In the genomic region with DNA sequence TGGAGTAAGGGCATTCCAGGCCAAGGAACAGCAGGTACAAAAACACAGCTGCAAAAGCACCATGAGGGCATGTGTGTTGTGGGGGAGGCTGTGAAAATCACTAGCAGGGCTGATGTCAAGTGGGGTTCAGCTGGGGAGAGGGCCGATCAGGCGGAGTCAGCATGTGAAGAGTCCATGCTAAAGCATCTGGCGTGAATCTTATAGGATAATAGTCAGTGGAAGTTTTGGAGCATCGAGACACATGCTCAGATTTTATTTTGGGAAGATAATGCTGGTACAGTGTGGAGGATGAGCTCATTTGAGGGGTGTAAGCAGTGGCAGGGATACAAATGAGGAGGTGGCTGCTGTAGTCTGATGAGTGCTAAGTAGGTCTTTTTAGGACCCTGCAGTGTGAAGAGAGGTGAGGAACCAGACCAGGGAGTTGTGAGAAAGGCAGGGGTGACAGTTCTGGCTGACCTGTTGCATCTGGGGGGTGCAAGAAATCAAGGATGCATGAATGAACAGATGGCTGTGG, we compare ENCODE assay signal across 1 cellular context.
TF ChIP-seq lines count a peak whose summit lies in the region.

No MANE protein-coding gene starts in this region.

TF ChIP-seq in HepG2, 621 proteins besides CTCF, POLR2A, EP300 and RAD21 (continued from another document and continues in another):
- TF ChIP-seq, protein P1, sequence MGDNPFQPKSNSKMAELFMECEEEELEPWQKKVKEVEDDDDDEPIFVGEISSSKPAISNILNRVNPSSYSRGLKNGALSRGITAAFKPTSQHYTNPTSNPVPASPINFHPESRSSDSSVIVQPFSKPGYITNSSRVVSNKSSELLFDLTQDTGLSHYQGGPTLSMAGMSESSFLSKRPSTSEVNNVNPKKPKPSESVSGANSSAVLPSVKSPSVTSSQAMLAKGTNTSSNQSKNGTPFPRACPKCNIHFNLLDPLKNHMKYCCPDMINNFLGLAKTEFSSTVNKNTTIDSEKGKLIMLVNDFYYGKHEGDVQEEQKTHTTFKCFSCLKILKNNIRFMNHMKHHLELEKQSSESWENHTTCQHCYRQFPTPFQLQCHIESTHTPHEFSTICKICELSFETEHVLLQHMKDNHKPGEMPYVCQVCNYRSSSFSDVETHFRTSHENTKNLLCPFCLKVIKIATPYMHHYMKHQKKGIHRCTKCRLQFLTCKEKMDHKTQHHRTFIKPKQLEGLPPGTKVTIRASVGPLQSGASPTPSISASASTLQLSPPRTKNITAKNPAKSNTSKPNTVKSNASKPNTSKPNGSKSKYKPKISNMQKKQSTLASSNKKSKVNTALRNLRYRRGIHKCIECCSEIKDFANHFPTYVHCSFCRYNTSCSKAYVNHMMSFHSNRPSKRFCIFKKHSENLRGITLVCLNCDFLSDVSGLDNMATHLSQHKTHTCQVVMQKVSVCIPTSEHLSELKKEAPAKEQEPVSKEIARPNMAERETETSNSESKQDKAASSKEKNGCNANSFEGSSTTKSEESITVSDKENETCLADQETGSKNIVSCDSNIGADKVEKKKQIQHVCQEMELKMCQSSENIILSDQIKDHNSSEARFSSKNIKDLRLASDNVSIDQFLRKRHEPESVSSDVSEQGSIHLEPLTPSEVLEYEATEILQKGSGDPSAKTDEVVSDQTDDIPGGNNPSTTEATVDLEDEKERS (CRISPR knock-in tag; IDR thresholded peaks at IDR 0.05): peak; percentile 20; the same call in 1 of the 2 replicates
- TF ChIP-seq, protein P2, sequence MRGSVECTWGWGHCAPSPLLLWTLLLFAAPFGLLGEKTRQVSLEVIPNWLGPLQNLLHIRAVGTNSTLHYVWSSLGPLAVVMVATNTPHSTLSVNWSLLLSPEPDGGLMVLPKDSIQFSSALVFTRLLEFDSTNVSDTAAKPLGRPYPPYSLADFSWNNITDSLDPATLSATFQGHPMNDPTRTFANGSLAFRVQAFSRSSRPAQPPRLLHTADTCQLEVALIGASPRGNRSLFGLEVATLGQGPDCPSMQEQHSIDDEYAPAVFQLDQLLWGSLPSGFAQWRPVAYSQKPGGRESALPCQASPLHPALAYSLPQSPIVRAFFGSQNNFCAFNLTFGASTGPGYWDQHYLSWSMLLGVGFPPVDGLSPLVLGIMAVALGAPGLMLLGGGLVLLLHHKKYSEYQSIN (CRISPR knock-in tag; IDR thresholded peaks at IDR 0.05; ENCODE audit: borderline replicate concordance): no peak
- TF ChIP-seq ZNF616 (CRISPR knock-in tag; IDR thresholded peaks at IDR 0.05; ENCODE audit: low read depth) (no peak), EED (CRISPR knock-in tag; IDR thresholded peaks at IDR 0.05) (0 out of 2 replicates have a peak, but pooled peaks have one; percentile 38), NR1H2 (CRISPR knock-in tag; IDR thresholded peaks at IDR 0.05; ENCODE audit: borderline replicate concordance, low read depth) (no peak), ZNF709 (CRISPR knock-in tag; IDR thresholded peaks at IDR 0.05) (no peak), ZNF605 (CRISPR knock-in tag; IDR thresholded peaks at IDR 0.05) (0 out of 2 replicates have a peak, but pooled peaks have one; percentile 46), ATF7-NPFF (CRISPR knock-in tag; IDR thresholded peaks at IDR 0.05; ENCODE audit: low read depth) (0 out of 2 replicates have a peak, but pooled peaks have one; percentile 23), CHCHD3 (CRISPR knock-in tag; IDR thresholded peaks at IDR 0.05) (0 out of 2 replicates have a peak, but pooled peaks have one; percentile 57), SMYD3 (CRISPR knock-in tag; IDR thresholded peaks at IDR 0.05) (0 out of 2 replicates have a peak, but pooled peaks have one; percentile 42), FOXA1 (IDR thresholded peaks at IDR 0.05) (no peak), FOXA1 (CRISPR knock-in tag; IDR thresholded peaks at IDR 0.05) (no peak), BRD4 (CRISPR knock-in tag; IDR thresholded peaks at IDR 0.05) (no peak), KDM4B (CRISPR knock-in tag; IDR thresholded peaks at IDR 0.05) (no peak), POLR2AphosphoS5 (IDR thresholded peaks at IDR 0.05; ENCODE audit: low read depth, low read length) (peak; percentile 25; the same call in 1 of the 2 replicates), SP1 (IDR thresholded peaks at IDR 0.05) (no peak), SP1 (CRISPR knock-in tag; IDR thresholded peaks at IDR 0.05) (no peak), CC2D1A (CRISPR knock-in tag; IDR thresholded peaks at IDR 0.05) (0 out of 2 replicates have a peak, but pooled peaks have one; percentile 46), TEAD3 (CRISPR knock-in tag; optimal IDR thresholded peaks at IDR 0.05; ENCODE audit: borderline replicate concordance) (no peak), ZNF547 (CRISPR knock-in tag; IDR thresholded peaks at IDR 0.05) (0 out of 2 replicates have a peak, but pooled peaks have one; percentile 27), ZNF557 (CRISPR knock-in tag; IDR thresholded peaks at IDR 0.05) (no peak), CCAR2 (optimal IDR thresholded peaks at IDR 0.05; ENCODE audit: low read depth, low read length) (peak; percentile 87), CHD4 (IDR thresholded peaks at IDR 0.05; ENCODE audit: borderline replicate concordance, low read length) (no peak), ZNF598 (CRISPR knock-in tag; IDR thresholded peaks at IDR 0.05; ENCODE audit: borderline replicate concordance) (peak; percentile 44; the same call in 1 of the 2 replicates), ARNT2 (CRISPR knock-in tag; IDR thresholded peaks at IDR 0.05; ENCODE audit: low read depth) (0 out of 2 replicates have a peak, but pooled peaks have one; percentile 28), ZNF766 (CRISPR knock-in tag; IDR thresholded peaks at IDR 0.05; ENCODE audit: borderline replicate concordance) (no peak), ZMYM4 (CRISPR knock-in tag; IDR thresholded peaks at IDR 0.05) (0 out of 2 replicates have a peak, but pooled peaks have one; percentile 16), POLR2G (IDR thresholded peaks at IDR 0.05; ENCODE audit: low read depth, low read length) (peak; percentile 72; the same call in 1 of the 2 replicates), KMT2B (CRISPR knock-in tag; IDR thresholded peaks at IDR 0.05) (no peak)
- TF ChIP-seq, protein P3, sequence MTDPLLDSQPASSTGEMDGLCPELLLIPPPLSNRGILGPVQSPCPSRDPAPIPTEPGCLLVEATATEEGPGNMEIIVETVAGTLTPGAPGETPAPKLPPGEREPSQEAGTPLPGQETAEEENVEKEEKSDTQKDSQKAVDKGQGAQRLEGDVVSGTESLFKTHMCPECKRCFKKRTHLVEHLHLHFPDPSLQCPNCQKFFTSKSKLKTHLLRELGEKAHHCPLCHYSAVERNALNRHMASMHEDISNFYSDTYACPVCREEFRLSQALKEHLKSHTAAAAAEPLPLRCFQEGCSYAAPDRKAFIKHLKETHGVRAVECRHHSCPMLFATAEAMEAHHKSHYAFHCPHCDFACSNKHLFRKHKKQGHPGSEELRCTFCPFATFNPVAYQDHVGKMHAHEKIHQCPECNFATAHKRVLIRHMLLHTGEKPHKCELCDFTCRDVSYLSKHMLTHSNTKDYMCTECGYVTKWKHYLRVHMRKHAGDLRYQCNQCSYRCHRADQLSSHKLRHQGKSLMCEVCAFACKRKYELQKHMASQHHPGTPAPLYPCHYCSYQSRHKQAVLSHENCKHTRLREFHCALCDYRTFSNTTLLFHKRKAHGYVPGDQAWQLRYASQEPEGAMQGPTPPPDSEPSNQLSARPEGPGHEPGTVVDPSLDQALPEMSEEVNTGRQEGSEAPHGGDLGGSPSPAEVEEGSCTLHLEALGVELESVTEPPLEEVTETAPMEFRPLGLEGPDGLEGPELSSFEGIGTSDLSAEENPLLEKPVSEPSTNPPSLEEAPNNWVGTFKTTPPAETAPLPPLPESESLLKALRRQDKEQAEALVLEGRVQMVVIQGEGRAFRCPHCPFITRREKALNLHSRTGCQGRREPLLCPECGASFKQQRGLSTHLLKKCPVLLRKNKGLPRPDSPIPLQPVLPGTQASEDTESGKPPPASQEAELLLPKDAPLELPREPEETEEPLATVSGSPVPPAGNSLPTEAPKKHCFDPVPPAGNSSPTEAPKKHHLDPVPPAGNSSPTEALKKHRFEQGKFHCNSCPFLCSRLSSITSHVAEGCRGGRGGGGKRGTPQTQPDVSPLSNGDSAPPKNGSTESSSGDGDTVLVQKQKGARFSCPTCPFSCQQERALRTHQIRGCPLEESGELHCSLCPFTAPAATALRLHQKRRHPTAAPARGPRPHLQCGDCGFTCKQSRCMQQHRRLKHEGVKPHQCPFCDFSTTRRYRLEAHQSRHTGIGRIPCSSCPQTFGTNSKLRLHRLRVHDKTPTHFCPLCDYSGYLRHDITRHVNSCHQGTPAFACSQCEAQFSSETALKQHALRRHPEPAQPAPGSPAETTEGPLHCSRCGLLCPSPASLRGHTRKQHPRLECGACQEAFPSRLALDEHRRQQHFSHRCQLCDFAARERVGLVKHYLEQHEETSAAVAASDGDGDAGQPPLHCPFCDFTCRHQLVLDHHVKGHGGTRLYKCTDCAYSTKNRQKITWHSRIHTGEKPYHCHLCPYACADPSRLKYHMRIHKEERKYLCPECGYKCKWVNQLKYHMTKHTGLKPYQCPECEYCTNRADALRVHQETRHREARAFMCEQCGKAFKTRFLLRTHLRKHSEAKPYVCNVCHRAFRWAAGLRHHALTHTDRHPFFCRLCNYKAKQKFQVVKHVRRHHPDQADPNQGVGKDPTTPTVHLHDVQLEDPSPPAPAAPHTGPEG (CRISPR knock-in tag; IDR thresholded peaks at IDR 0.05): peak; percentile 21; the same call in 1 of the 2 replicates
- TF ChIP-seq, protein P4, sequence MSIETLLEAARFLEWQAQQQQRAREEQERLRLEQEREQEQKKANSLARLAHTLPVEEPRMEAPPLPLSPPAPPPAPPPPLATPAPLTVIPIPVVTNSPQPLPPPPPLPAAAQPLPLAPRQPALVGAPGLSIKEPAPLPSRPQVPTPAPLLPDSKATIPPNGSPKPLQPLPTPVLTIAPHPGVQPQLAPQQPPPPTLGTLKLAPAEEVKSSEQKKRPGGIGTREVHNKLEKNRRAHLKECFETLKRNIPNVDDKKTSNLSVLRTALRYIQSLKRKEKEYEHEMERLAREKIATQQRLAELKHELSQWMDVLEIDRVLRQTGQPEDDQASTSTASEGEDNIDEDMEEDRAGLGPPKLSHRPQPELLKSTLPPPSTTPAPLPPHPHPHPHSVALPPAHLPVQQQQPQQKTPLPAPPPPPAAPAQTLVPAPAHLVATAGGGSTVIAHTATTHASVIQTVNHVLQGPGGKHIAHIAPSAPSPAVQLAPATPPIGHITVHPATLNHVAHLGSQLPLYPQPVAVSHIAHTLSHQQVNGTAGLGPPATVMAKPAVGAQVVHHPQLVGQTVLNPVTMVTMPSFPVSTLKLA (IDR thresholded peaks at IDR 0.05): no peak
- TF ChIP-seq, protein P5, sequence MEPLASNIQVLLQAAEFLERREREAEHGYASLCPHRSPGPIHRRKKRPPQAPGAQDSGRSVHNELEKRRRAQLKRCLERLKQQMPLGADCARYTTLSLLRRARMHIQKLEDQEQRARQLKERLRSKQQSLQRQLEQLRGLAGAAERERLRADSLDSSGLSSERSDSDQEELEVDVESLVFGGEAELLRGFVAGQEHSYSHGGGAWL (CRISPR knock-in tag; IDR thresholded peaks at IDR 0.05): no peak
- TF ChIP-seq, protein P6, sequence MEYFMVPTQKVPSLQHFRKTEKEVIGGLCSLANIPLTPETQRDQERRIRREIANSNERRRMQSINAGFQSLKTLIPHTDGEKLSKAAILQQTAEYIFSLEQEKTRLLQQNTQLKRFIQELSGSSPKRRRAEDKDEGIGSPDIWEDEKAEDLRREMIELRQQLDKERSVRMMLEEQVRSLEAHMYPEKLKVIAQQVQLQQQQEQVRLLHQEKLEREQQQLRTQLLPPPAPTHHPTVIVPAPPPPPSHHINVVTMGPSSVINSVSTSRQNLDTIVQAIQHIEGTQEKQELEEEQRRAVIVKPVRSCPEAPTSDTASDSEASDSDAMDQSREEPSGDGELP (IDR thresholded peaks at IDR 0.05; ENCODE audit: borderline replicate concordance, low read depth): no peak
- TF ChIP-seq, protein P7, sequence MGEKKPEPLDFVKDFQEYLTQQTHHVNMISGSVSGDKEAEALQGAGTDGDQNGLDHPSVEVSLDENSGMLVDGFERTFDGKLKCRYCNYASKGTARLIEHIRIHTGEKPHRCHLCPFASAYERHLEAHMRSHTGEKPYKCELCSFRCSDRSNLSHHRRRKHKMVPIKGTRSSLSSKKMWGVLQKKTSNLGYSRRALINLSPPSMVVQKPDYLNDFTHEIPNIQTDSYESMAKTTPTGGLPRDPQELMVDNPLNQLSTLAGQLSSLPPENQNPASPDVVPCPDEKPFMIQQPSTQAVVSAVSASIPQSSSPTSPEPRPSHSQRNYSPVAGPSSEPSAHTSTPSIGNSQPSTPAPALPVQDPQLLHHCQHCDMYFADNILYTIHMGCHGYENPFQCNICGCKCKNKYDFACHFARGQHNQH (CRISPR knock-in tag; IDR thresholded peaks at IDR 0.05): 0 out of 2 replicates have a peak, but pooled peaks have one; percentile 3
- TF ChIP-seq, protein P8, sequence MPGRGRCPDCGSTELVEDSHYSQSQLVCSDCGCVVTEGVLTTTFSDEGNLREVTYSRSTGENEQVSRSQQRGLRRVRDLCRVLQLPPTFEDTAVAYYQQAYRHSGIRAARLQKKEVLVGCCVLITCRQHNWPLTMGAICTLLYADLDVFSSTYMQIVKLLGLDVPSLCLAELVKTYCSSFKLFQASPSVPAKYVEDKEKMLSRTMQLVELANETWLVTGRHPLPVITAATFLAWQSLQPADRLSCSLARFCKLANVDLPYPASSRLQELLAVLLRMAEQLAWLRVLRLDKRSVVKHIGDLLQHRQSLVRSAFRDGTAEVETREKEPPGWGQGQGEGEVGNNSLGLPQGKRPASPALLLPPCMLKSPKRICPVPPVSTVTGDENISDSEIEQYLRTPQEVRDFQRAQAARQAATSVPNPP (CRISPR knock-in tag; IDR thresholded peaks at IDR 0.05): 0 out of 2 replicates have a peak, but pooled peaks have one; percentile 51
- TF ChIP-seq, protein P9, sequence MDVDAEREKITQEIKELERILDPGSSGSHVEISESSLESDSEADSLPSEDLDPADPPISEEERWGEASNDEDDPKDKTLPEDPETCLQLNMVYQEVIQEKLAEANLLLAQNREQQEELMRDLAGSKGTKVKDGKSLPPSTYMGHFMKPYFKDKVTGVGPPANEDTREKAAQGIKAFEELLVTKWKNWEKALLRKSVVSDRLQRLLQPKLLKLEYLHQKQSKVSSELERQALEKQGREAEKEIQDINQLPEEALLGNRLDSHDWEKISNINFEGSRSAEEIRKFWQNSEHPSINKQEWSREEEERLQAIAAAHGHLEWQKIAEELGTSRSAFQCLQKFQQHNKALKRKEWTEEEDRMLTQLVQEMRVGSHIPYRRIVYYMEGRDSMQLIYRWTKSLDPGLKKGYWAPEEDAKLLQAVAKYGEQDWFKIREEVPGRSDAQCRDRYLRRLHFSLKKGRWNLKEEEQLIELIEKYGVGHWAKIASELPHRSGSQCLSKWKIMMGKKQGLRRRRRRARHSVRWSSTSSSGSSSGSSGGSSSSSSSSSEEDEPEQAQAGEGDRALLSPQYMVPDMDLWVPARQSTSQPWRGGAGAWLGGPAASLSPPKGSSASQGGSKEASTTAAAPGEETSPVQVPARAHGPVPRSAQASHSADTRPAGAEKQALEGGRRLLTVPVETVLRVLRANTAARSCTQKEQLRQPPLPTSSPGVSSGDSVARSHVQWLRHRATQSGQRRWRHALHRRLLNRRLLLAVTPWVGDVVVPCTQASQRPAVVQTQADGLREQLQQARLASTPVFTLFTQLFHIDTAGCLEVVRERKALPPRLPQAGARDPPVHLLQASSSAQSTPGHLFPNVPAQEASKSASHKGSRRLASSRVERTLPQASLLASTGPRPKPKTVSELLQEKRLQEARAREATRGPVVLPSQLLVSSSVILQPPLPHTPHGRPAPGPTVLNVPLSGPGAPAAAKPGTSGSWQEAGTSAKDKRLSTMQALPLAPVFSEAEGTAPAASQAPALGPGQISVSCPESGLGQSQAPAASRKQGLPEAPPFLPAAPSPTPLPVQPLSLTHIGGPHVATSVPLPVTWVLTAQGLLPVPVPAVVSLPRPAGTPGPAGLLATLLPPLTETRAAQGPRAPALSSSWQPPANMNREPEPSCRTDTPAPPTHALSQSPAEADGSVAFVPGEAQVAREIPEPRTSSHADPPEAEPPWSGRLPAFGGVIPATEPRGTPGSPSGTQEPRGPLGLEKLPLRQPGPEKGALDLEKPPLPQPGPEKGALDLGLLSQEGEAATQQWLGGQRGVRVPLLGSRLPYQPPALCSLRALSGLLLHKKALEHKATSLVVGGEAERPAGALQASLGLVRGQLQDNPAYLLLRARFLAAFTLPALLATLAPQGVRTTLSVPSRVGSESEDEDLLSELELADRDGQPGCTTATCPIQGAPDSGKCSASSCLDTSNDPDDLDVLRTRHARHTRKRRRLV (CRISPR knock-in tag; IDR thresholded peaks at IDR 0.05): no peak
